ENCODE assay signal across 36 cellular contexts in the genomic region with DNA sequence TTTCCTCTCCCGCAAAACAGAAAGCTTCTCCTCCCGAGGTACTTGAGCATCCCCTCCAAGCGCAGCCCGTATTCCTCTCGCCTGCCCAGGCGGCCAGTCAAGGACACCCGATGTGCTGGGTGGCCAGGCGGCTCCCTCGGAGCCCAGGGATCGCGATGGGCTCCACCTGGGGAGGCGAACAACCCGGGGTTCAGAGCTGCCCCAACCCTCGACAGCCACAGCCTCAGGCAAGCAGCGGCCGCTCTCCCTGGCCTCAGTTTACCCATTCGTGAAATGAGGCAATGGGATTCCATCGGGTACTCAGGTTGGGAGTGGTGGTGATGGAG.
"Had no signal": no experiment of that assay in that cellular context is flagged by ENCODE, and none has a peak within 500 bp of the region (broad histone marks: within the 10 kb centered on the region; RNA-seq: fewer than 3 reads in every experiment).

No MANE protein-coding gene starts in this region.

- H3K4me3 ChIP-seq: body of pancreas, breast epithelium had no signal

- H3K36me3 ChIP-seq: brain microvascular endothelial cell, breast epithelium had no signal

- H3K9me3 Mint-ChIP-seq: activated B cell treated with CpG ODN at 0.5 μM for 24 hours; activated CD4-positive, alpha-beta T cell treated with anti-CD3 and anti-CD28 coated beads, Interleukin-2, amount 10 ng/mL, durations not matched to agents 24 days and 14 days; activated CD8-positive, alpha-beta T cell treated with anti-CD3 and anti-CD28 coated beads for 36 hours; activated naive CD4-positive, alpha-beta T cell treated with anti-CD3 and anti-CD28 coated beads, Interleukin-2, amount 10 ng/mL, durations not matched to agents 7 days and 5 days; activated naive CD4-positive, alpha-beta T cell treated with anti-CD3 and anti-CD28 coated beads, Interleukin-2, amount 50 U/mL, for 24 hours; activated naive CD8-positive, alpha-beta T cell treated with anti-CD3 and anti-CD28 coated beads, Interleukin-2, amount 10 ng/mL, durations not matched to agents 7 days and 5 days; activated naive CD8-positive, alpha-beta T cell treated with anti-CD3 and anti-CD28 coated beads, Interleukin-2, amount 50 U/mL, for 24 hours; activated T-cell treated with anti-CD3 and anti-CD28 coated beads, Interleukin-2, amount 50 U/mL, for 4 hours; activated T-cell treated with anti-CD3 and anti-CD28 coated beads, Interleukin-2, amount 50 U/mL, for 72 hours; activated T-helper 1 cell treated with anti-CD3 and anti-CD28 coated beads, Interleukin-12 subunit alpha, Interleukin-12 subunit beta, Interleukin-2, Interleukin-4 antibody, amounts not matched to agents 30 ng/mL and 10 ng/mL and 1 ng/mL, durations not matched to agents 14 hours and 24 hours and 36 hours; activated T-helper 17 cell treated with anti-CD3 and anti-CD28 coated beads, Interleukin-2, amount 50 U/mL, for 72 hours; T-cell; T-helper 1 cell treated with Interleukin-12 subunit alpha and Interleukin-12 subunit beta and Interleukin-4 antibody, amounts not matched to agents 30 μg/mL and 1 μg/mL, for 36 hours; T-helper 2 cell treated with Interferon-gamma antibody and Interleukin-4, amounts not matched to agents 5 μg/mL and 100 μg/mL, for 36 hours had no signal

- ATAC-seq: activated CD8-positive, alpha-beta T cell treated with anti-CD3 and anti-CD28 coated beads for 36 hours; activated naive CD8-positive, alpha-beta T cell treated with anti-CD3 and anti-CD28 coated beads, Interleukin-2, amount 50 U/mL, for 24 hours; activated T-cell treated with anti-CD3 and anti-CD28 coated beads, Interleukin-2, amount 50 U/mL, for 4 hours; activated T-cell treated with anti-CD3 and anti-CD28 coated beads, Interleukin-2, amount 50 U/mL, for 72 hours; activated T-helper 17 cell treated with anti-CD3 and anti-CD28 coated beads, Interleukin-2, amount 50 U/mL, for 72 hours; body of pancreas; T-cell had no signal

- H3K27me3 Mint-ChIP-seq: activated naive CD4-positive, alpha-beta T cell treated with anti-CD3 and anti-CD28 coated beads, Interleukin-2, amount 10 ng/mL, durations not matched to agents 7 days and 5 days; activated naive CD4-positive, alpha-beta T cell treated with anti-CD3 and anti-CD28 coated beads, Interleukin-2, amount 50 U/mL, for 24 hours; T-cell had no signal

- H3K9me3 ChIP-seq: body of pancreas, breast epithelium had no signal

- FAIRE-seq: astrocyte, TTC549 had no signal

- H3K4me1 ChIP-seq: body of pancreas, breast epithelium had no signal

- H3K27me3 ChIP-seq: body of pancreas, brain microvascular endothelial cell, breast epithelium had no signal

- H3K27ac Mint-ChIP-seq: activated B cell treated with CpG ODN at 0.5 μM for 24 hours; activated CD4-positive, alpha-beta memory T cell treated with anti-CD3 and anti-CD28 coated beads for 36 hours; activated CD4-positive, alpha-beta T cell treated with anti-CD3 and anti-CD28 coated beads, Interleukin-2, amount 10 ng/mL, durations not matched to agents 24 days and 14 days; activated CD8-positive, alpha-beta T cell treated with anti-CD3 and anti-CD28 coated beads for 36 hours; activated naive CD4-positive, alpha-beta T cell treated with anti-CD3 and anti-CD28 coated beads, Interleukin-2, amount 10 ng/mL, durations not matched to agents 7 days and 5 days; activated naive CD4-positive, alpha-beta T cell treated with anti-CD3 and anti-CD28 coated beads, Interleukin-2, amount 50 U/mL, for 24 hours; activated naive CD8-positive, alpha-beta T cell; activated naive CD8-positive, alpha-beta T cell treated with anti-CD3 and anti-CD28 coated beads, Interleukin-2, amount 10 ng/mL, durations not matched to agents 7 days and 5 days; activated naive CD8-positive, alpha-beta T cell treated with anti-CD3 and anti-CD28 coated beads, Interleukin-2, amount 50 U/mL, for 24 hours; activated T-cell treated with anti-CD3 and anti-CD28 coated beads, Interleukin-2, amount 50 U/mL, for 72 hours; activated T-helper 1 cell treated with anti-CD3 and anti-CD28 coated beads, Interleukin-12 subunit alpha, Interleukin-12 subunit beta, Interleukin-2, Interleukin-4 antibody, amounts not matched to agents 30 ng/mL and 10 ng/mL and 1 ng/mL, durations not matched to agents 14 hours and 24 hours and 36 hours; activated T-helper 17 cell treated with anti-CD3 and anti-CD28 coated beads, Interleukin-2, amount 50 U/mL, for 72 hours; T-cell; T-helper 1 cell treated with Interleukin-12 subunit alpha and Interleukin-12 subunit beta and Interleukin-4 antibody, amounts not matched to agents 30 μg/mL and 1 μg/mL, for 36 hours; T-helper 2 cell treated with Interferon-gamma antibody and Interleukin-4, amounts not matched to agents 5 μg/mL and 100 μg/mL, for 36 hours had no signal

- H3K27ac ChIP-seq: body of pancreas, brain microvascular endothelial cell, breast epithelium, VCaP had no signal

- H3K4me3 Mint-ChIP-seq: activated B cell treated with CpG ODN at 0.5 μM for 24 hours; activated CD4-positive, alpha-beta memory T cell treated with anti-CD3 and anti-CD28 coated beads for 36 hours; activated CD4-positive, alpha-beta T cell treated with anti-CD3 and anti-CD28 coated beads, Interleukin-2, amount 10 ng/mL, durations not matched to agents 24 days and 14 days; activated CD8-positive, alpha-beta T cell treated with anti-CD3 and anti-CD28 coated beads for 36 hours; activated naive CD4-positive, alpha-beta T cell treated with anti-CD3 and anti-CD28 coated beads, Interleukin-2, amount 10 ng/mL, durations not matched to agents 7 days and 5 days; activated naive CD4-positive, alpha-beta T cell treated with anti-CD3 and anti-CD28 coated beads, Interleukin-2, amount 50 U/mL, for 24 hours; activated naive CD8-positive, alpha-beta T cell; activated naive CD8-positive, alpha-beta T cell treated with anti-CD3 and anti-CD28 coated beads, Interleukin-2, amount 10 ng/mL, durations not matched to agents 7 days and 5 days; activated naive CD8-positive, alpha-beta T cell treated with anti-CD3 and anti-CD28 coated beads, Interleukin-2, amount 50 U/mL, for 24 hours; activated T-cell treated with anti-CD3 and anti-CD28 coated beads, Interleukin-2, amount 50 U/mL, for 4 hours; activated T-cell treated with anti-CD3 and anti-CD28 coated beads, Interleukin-2, amount 50 U/mL, for 72 hours; activated T-helper 1 cell treated with anti-CD3 and anti-CD28 coated beads, Interleukin-12 subunit alpha, Interleukin-12 subunit beta, Interleukin-2, Interleukin-4 antibody, amounts not matched to agents 30 ng/mL and 10 ng/mL and 1 ng/mL, durations not matched to agents 14 hours and 24 hours and 36 hours; activated T-helper 17 cell treated with anti-CD3 and anti-CD28 coated beads, Interleukin-2, amount 50 U/mL, for 72 hours; T-cell; T-helper 1 cell treated with Interleukin-12 subunit alpha and Interleukin-12 subunit beta and Interleukin-4 antibody, amounts not matched to agents 30 μg/mL and 1 μg/mL, for 36 hours; T-helper 2 cell treated with Interferon-gamma antibody and Interleukin-4, amounts not matched to agents 5 μg/mL and 100 μg/mL, for 36 hours had no signal

- H3K36me3 Mint-ChIP-seq: activated CD4-positive, alpha-beta memory T cell treated with anti-CD3 and anti-CD28 coated beads for 36 hours; activated naive CD4-positive, alpha-beta T cell treated with anti-CD3 and anti-CD28 coated beads, Interleukin-2, amount 10 ng/mL, durations not matched to agents 7 days and 5 days; activated naive CD4-positive, alpha-beta T cell treated with anti-CD3 and anti-CD28 coated beads, Interleukin-2, amount 50 U/mL, for 24 hours; activated naive CD8-positive, alpha-beta T cell; activated naive CD8-positive, alpha-beta T cell treated with anti-CD3 and anti-CD28 coated beads, Interleukin-2, amount 10 ng/mL, durations not matched to agents 7 days and 5 days; T-cell had no signal

- DNase-seq: activated B cell treated with CpG ODN at 0.5 μM for 24 hours; activated CD4-positive, alpha-beta memory T cell treated with anti-CD3 and anti-CD28 coated beads for 36 hours; activated CD4-positive, alpha-beta T cell treated with anti-CD3 and anti-CD28 coated beads for 4 hours; activated CD4-positive, alpha-beta T cell treated with anti-CD3 and anti-CD28 coated beads, Interleukin-2, amount 10 ng/mL, durations not matched to agents 24 days and 14 days; activated CD4-positive, alpha-beta T cell treated with anti-CD3 and anti-CD28 coated beads, Interleukin-2, amount 50 U/mL, for 1 hour; activated CD4-positive, alpha-beta T cell treated with anti-CD3 and anti-CD28 coated beads, Interleukin-2, amount 50 U/mL, for 4 hours; activated CD4-positive, CD25-positive, alpha-beta regulatory T cell treated with anti-CD3 and anti-CD28 coated beads, Interleukin-2, amount 50 U/mL, for 72 hours; activated CD8-positive, alpha-beta memory T cell treated with anti-CD3 and anti-CD28 coated beads, Interleukin-2, amount 50 U/mL, for 4 hours; activated CD8-positive, alpha-beta T cell treated with anti-CD3 and anti-CD28 coated beads for 36 hours; activated gamma-delta T cell; activated naive CD4-positive, alpha-beta T cell treated with anti-CD3 and anti-CD28 coated beads, Interleukin-2, amount 10 ng/mL, durations not matched to agents 7 days and 5 days; activated naive CD4-positive, alpha-beta T cell treated with Interleukin-2 at 50 U/mL for 16 hours; activated naive CD8-positive, alpha-beta T cell treated with anti-CD3 and anti-CD28 coated beads, Interleukin-2, amount 10 ng/mL, durations not matched to agents 7 days and 5 days; activated naive CD8-positive, alpha-beta T cell treated with anti-CD3 and anti-CD28 coated beads, Interleukin-2, amount 50 U/mL, for 24 hours; activated T-cell treated with anti-CD3 and anti-CD28 coated beads for 4 hours; activated T-cell treated with anti-CD3 and anti-CD28 coated beads, Interleukin-2, amount 50 U/mL, for 1 hour; activated T-cell treated with anti-CD3 and anti-CD28 coated beads, Interleukin-2, amount 50 U/mL, for 4 hours; activated T-cell treated with anti-CD3 and anti-CD28 coated beads, Interleukin-2, amount 50 U/mL, for 72 hours; amygdala; aorta; body of pancreas; brain microvascular endothelial cell; central memory CD4-positive, alpha-beta T cell; T-cell; T-helper 2 cell; T-helper 9 cell had no signal

- H3K4me1 Mint-ChIP-seq: activated B cell treated with CpG ODN at 0.5 μM for 24 hours; activated CD4-positive, alpha-beta T cell treated with anti-CD3 and anti-CD28 coated beads, Interleukin-2, amount 10 ng/mL, durations not matched to agents 24 days and 14 days; activated naive CD4-positive, alpha-beta T cell treated with anti-CD3 and anti-CD28 coated beads, Interleukin-2, amount 10 ng/mL, durations not matched to agents 7 days and 5 days; activated naive CD4-positive, alpha-beta T cell treated with anti-CD3 and anti-CD28 coated beads, Interleukin-2, amount 50 U/mL, for 24 hours; activated naive CD8-positive, alpha-beta T cell treated with anti-CD3 and anti-CD28 coated beads, Interleukin-2, amount 10 ng/mL, durations not matched to agents 7 days and 5 days; activated naive CD8-positive, alpha-beta T cell treated with anti-CD3 and anti-CD28 coated beads, Interleukin-2, amount 50 U/mL, for 24 hours; activated T-helper 17 cell treated with anti-CD3 and anti-CD28 coated beads, Interleukin-2, amount 50 U/mL, for 72 hours; T-cell had no signal
